ENCODE assay signal across 8 cellular contexts in genomic region chr3:128787256-128788253, GRCh38.
DNase-seq lines count a peak whose midpoint lies in the region; ATAC-seq and TF ChIP-seq lines count a peak whose summit lies in the region.

No MANE protein-coding gene starts in this region.

- intact Hi-C loops in right cardiac atrium (cut with DNase I) (loop anchor here in 1 of 4 donors (10.0 kb wide), 1 partner anchor 63 kb away; the partner anchor contains the start of gene RAB7A), Right ventricle myocardium superior (cut with DNase I) (loop anchor here (5.0 to 10.0 kb wide), 2 partner anchors 57 to 105 kb away; no protein-coding TSS in a partner anchor), ovary (cut with DNase I) (loop anchor here in 1 of 4 donors (10.0 kb wide), 1 partner anchor 103 kb away; no protein-coding TSS in a partner anchor)

- TF ChIP-seq EP300 in ovary (IDR thresholded peaks at IDR 0.05) = no peak

- H3K36me3 ChIP-seq in ovary = no peaks in the 10 kb centered on the region

- H3K9me3 ChIP-seq in right cardiac atrium (ENCODE audit: control insufficient read depth, low read length) (no peaks in the 10 kb centered on the region), ovary (no peaks in the 10 kb centered on the region)

- TF ChIP-seq CTCF in ovary (IDR thresholded peaks at IDR 0.05) = no peak

- no peak for DNase-seq in right cardiac atrium
- DNase-seq in Right ventricle myocardium superior = no peak
- DNase-seq in LoVo (ENCODE audit: low spot score) = peak; percentile 21
- DNase-seq in activated CD8-positive, alpha-beta memory T cell treated with anti-CD3 and anti-CD28 coated beads, Interleukin-2, amount 50 U/mL, for 4 hours = peak; percentile 25
- DNase-seq in islet precursor cell = peak; percentile 75
- no peak for DNase-seq in ovary
- no peak for DNase-seq in dedifferentiated amniotic fluid mesenchymal stem cell (ENCODE audit: extremely low spot score)
- DNase-seq in medulla oblongata (ENCODE audit: extremely low spot score) = no peak

- no peak for ATAC-seq in right cardiac atrium
- ATAC-seq in Right ventricle myocardium superior (ENCODE audit: poor library complexity) = no peak

- WGBS in right cardiac atrium = 87% methylated on average over 12 of the region's 12 CpGs
- WGBS in ovary, 3 donors = 89 to 90% (median 89%) methylated on average over 12 of the region's 12 CpGs

- peak overlapping the region; percentile 42 for H3K27ac ChIP-seq in right cardiac atrium (ENCODE audit: low read length)
- no peak overlapping the region for H3K27ac ChIP-seq in ovary

- TF ChIP-seq POLR2A in ovary (IDR thresholded peaks at IDR 0.05) = no peak

- H3K27me3 ChIP-seq in right cardiac atrium (ENCODE audit: control insufficient read depth, insufficient read depth) (no peaks in the 10 kb centered on the region), ovary (no peaks in the 10 kb centered on the region)

- H3K4me3 ChIP-seq in right cardiac atrium (ENCODE audit: low read length) (no peak overlapping the region), ovary (no peak overlapping the region)

- H3K4me1 ChIP-seq in right cardiac atrium (ENCODE audit: control insufficient read depth, insufficient read depth, low read length) (peaks cover 29% of the 10 kb centered on the region), ovary (ENCODE audit: insufficient read depth) (peaks cover 21% of the 10 kb centered on the region)

Comparison
In these comparisons a context has a peak if more than half of its experiments do, and no peak if none do; other contexts are left out.
1. DNase-seq: peak in LoVo (single experiment), activated CD8-positive, alpha-beta memory T cell treated with anti-CD3 and anti-CD28 coated beads, Interleukin-2, amount 50 U/mL, for 4 hours (single experiment) and islet precursor cell (single experiment); none in right cardiac atrium (0 of 3), Right ventricle myocardium superior (single experiment), ovary (0 of 5), dedifferentiated amniotic fluid mesenchymal stem cell (single experiment) and medulla oblongata (single experiment).